Comparison of ENCODE assay signal across 8 cellular contexts in genomic region chr1:154334647-154335350, GRCh38. TPM values are rescaled to one million over a fixed set of nuclear protein-coding genes. Genes with fewer than 3 reads are reported as not detected.
A peak's percentile ranks its signal among the peaks of the same experiment; 100 is the strongest.
DNase-seq lines count a peak whose midpoint lies in the region; ATAC-seq lines count a peak whose summit lies in the region.

No MANE protein-coding gene starts in this region.

- DNase-seq in CD1c-positive myeloid dendritic cell (ENCODE audit: extremely low spot score), result peak; percentile 96
- DNase-seq in H4 (ENCODE audit: low spot score), result peak; percentile 59
- peak; percentile 32 for DNase-seq in NCI-H226
- peak; percentile 87 for DNase-seq in activated CD4-positive, CD25-positive, alpha-beta regulatory T cell treated with anti-CD3 and anti-CD28 coated beads, Interleukin-2, amount 50 U/mL, for 72 hours
- peak in 54 of 61 donors; percentile 4 to 81 (median 50) for DNase-seq in caudate nucleus (lab: John Stamatoyannopoulos, UW)
- DNase-seq in kidney glomerular epithelial cell (lab: John Stamatoyannopoulos, UW), result peak; percentile 78
- DNase-seq in stimulated activated CD4-positive, alpha-beta T cell treated with anti-CD3 and anti-CD28 coated beads, Interleukin-2, amount 100 ng/mL, for 48 hours, result peak; percentile 90 to 95

- peak overlapping the region; percentile 28 for H3K27ac ChIP-seq in caudate nucleus (ENCODE audit: low read depth, low read length)

- no peak for ATAC-seq in HG03342 (IDR thresholded peaks at IDR 0.05; ENCODE audit: unreplicated experiment)

RNA-seq across cellular contexts. Expression of gene ATP8B2, which starts 9.5 kb away (rescaled TPM):
- total RNA-seq in H4 (2014; rRNA removed; shearing (Covaris generic)), result 51.1 and 61.9 TPM in 2 replicates

RNA-seq across cellular contexts. Expression of gene AQP10, which starts 13.9 kb away (rescaled TPM):
- not detected in 2 replicates for total RNA-seq in H4 (2014; rRNA removed; shearing (Covaris generic))

Comparison
In these comparisons a context has a peak if more than half of its experiments do, and no peak if none do; other contexts are left out.
1. DNase-seq: peak in every context shown above with its lines; median percentile 96 in CD1c-positive myeloid dendritic cell; 92 in stimulated activated CD4-positive, alpha-beta T cell treated with anti-CD3 and anti-CD28 coated beads, Interleukin-2, amount 100 ng/mL, for 48 hours; 87 in activated CD4-positive, CD25-positive, alpha-beta regulatory T cell treated with anti-CD3 and anti-CD28 coated beads, Interleukin-2, amount 50 U/mL, for 72 hours; 78 in kidney glomerular epithelial cell; 59 in H4; 50 in caudate nucleus; 32 in NCI-H226.